ENCODE assay signal across 8 cellular contexts in the genomic region with DNA sequence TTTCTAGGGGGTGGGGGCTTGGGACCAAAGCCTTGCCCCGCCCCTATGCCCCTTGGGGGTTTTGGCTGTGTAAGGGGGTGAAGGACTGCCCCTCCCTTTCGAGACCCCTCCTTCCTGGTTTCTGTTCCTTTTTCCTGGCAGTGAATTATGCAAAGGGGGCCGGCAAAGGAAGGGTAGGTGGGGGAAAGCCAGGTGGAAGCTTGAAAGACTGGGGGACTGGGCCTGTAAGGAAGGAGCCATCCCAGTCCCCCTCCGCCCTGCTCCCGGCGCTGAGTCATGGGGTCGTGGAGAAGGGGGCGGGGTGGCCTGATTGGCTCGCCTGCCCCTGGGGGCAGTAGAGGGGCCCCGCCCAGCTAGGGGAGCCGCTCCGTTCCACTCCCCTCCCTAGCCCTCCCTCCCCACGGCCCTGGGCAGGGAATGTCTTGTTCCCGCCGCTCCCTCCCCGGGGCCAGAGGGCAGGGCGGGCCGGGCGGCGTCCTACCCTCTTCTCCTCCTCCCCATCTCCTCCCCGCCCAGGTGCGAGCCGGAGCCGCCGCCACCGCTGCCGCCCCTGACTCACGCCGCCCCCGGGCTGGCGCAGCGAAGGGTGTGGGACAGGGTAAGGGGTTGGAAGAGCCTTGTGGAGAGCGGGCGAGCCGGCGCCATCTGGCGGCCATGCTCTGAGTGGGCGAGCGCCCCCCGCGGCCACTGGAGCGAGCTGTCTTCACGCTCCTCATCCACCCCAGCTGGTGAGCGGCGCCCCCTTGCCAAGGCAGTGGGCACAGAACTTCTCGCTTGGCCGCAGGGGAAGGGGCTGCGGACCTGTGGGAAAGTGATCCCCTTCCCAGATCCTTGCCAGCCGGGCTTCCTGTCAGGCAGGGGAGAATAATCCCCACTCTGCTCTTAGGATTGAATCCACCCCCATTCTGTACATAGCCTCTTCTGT. TPM values are rescaled to one million over a fixed set of nuclear protein-coding genes. Genes with fewer than 3 reads are reported as not detected.
A peak's percentile ranks its signal among the peaks of the same experiment; 100 is the strongest.
DNase-seq lines count a peak whose midpoint lies in the region; ATAC-seq, FAIRE-seq and TF ChIP-seq lines count a peak whose summit lies in the region.

No MANE protein-coding gene starts in this region.

- H3K9ac ChIP-seq in NT2/D1 (ENCODE audit: insufficient read length, low read depth) (peak overlapping the region; percentile 61), endothelial cell of umbilical vein (replicated peaks; ENCODE audit: extremely low read depth, insufficient read depth, low read length) (peak overlapping the region; percentile 34)

- no peaks in the 10 kb centered on the region for H3K9me1 ChIP-seq in endothelial cell of umbilical vein (replicated peaks; ENCODE audit: control insufficient read depth, extremely low read depth, insufficient read depth, low read length)

- H3K9me3 ChIP-seq in BE2C (no peaks in the 10 kb centered on the region), NT2/D1 (ENCODE audit: insufficient read depth, low read length) (peaks cover 63% of the 10 kb centered on the region; the same call in 1 of the 2 replicates), endothelial cell of umbilical vein (replicated peaks; ENCODE audit: control insufficient read depth, insufficient read depth, low read length) (no peaks in the 10 kb centered on the region)

- peak overlapping the region; percentile 36 for H3K27ac ChIP-seq in endothelial cell of umbilical vein (ENCODE audit: insufficient read depth, low read depth, low read length)

- peaks cover 21% of the 10 kb centered on the region for H3K4me1 ChIP-seq in BE2C
- H3K4me1 ChIP-seq in NT2/D1 (ENCODE audit: insufficient read depth, insufficient read length): peaks cover 14% of the 10 kb centered on the region
- peaks cover 9% of the 10 kb centered on the region for H3K4me1 ChIP-seq in endothelial cell of umbilical vein (ENCODE audit: control insufficient read depth, extremely low read depth, insufficient read depth, low read length)

- CTCF ChIA-PET in endothelial cell of umbilical vein (lab: Charles Lee): interaction anchor here (0.6 to 6.4 kb wide), 50 partner anchors 9 to 597 kb away, joined by 3 to 87 read pairs (median 6); partner anchors contain the start of genes ADAM15, DCST1, DCST2 and FLAD1

- TF ChIP-seq POLR2A in endothelial cell of umbilical vein (IDR thresholded peaks at IDR 0.05; ENCODE audit: low read depth, low read length): peak; percentile 57

- intact Hi-C loops in endothelial cell of umbilical vein (cut with micrococcal nuclease): loop anchor here (1.0 to 5.0 kb wide), 6 partner anchors 15 to 460 kb away; partner anchors contain the start of genes CKS1B, PYGO2, UBE2Q1 and ZBTB7B

- TSS peak; percentile 12 for BruUV-seq in endothelial cell of umbilical vein (replicated peaks; lab: Mats Ljungman, UMichigan)

- dilution Hi-C loops in endothelial cell of umbilical vein (cut with MboI; ENCODE audit: extremely low pct_ligation_motif_present, low sequenced_read_pairs): no loop called here

- peak overlapping the region; percentile 22 for H3K4me2 ChIP-seq in endothelial cell of umbilical vein (ENCODE audit: insufficient read depth, low read length)

- DNase-seq in BE2C (peak; percentile 94), NT2/D1 (ENCODE audit: low read depth, low spot score) (peak; percentile 96), endothelial cell of umbilical vein (ENCODE audit: low read depth, low spot score) (peak; percentile 95), middle frontal gyrus (ENCODE audit: extremely low spot score, low spot score) (peak; percentile 69)
- peak; percentile 92 for DNase-seq in activated CD8-positive, alpha-beta memory T cell treated with anti-CD3 and anti-CD28 coated beads, Interleukin-2, amount 50 U/mL, for 4 hours
- peak; percentile 84 to 90 for DNase-seq in stimulated activated CD8-positive, alpha-beta memory T cell treated with anti-CD3 and anti-CD28 coated beads, Interleukin-15, amount 100 ng/mL, for 48 hours (ENCODE audit: low read depth in 2 of 2)

- H3K36me3 ChIP-seq in BE2C (peaks cover 17% of the 10 kb centered on the region), NT2/D1 (ENCODE audit: insufficient read depth, insufficient read length, low read length) (peaks cover 24% of the 10 kb centered on the region), endothelial cell of umbilical vein (ENCODE audit: control insufficient read depth in 2 of 2, extremely low read depth in 1 of 2, insufficient read depth in 2 of 2, low read length in 2 of 2) (peaks cover 0 to 19% of the 10 kb centered on the region in 2 experiments)

- H3K4me3 ChIP-seq in BE2C (ENCODE audit: low read depth, low read length): peak overlapping the region; percentile 51
- peak overlapping the region; percentile 6 for H3K4me3 ChIP-seq in NT2/D1 (ENCODE audit: insufficient read length, low read depth)
- H3K4me3 ChIP-seq in endothelial cell of umbilical vein (replicated peaks in 1 of 3; ENCODE audit: insufficient read depth in 1 of 3, low read depth in 1 of 3, low read length in 3 of 3): peak overlapping the region in 1 of 3 experiments; percentile 39

- H2AFZ ChIP-seq in endothelial cell of umbilical vein (ENCODE audit: low read depth, low read length): peak overlapping the region; percentile 30

- peak; percentile 99 for TF ChIP-seq CTCF in BE2C (IDR thresholded peaks at IDR 0.05; ENCODE audit: low read depth, low read length)
- peak; percentile 100 for TF ChIP-seq CTCF in endothelial cell of umbilical vein (IDR thresholded peaks at IDR 0.05; ENCODE audit: extremely low read depth in 1 of 2, insufficient read depth in 1 of 2, low read depth in 1 of 2, low read length in 2 of 2)

- H3K27me3 ChIP-seq in BE2C (no peaks in the 10 kb centered on the region), NT2/D1 (ENCODE audit: insufficient read depth, insufficient read length) (no peaks in the 10 kb centered on the region), endothelial cell of umbilical vein (ENCODE audit: control insufficient read depth in 2 of 2, insufficient read depth in 2 of 2, low read length in 2 of 2) (no peaks in the 10 kb centered on the region)

- FAIRE-seq in endothelial cell of umbilical vein (lab: Jason Lieb, UNC): peak; percentile 90

- H3K79me2 ChIP-seq in endothelial cell of umbilical vein (ENCODE audit: control insufficient read depth, insufficient read depth, low read length): no peaks in the 10 kb centered on the region

- POLR2A ChIA-PET in endothelial cell of umbilical vein (lab: Charles Lee): interaction anchor here (1.0 to 1.4 kb wide), 3 partner anchors 21 to 46 kb away, joined by 3 read pairs; partner anchors contain the start of genes LENEP and SHC1

- H4K20me1 ChIP-seq in endothelial cell of umbilical vein (replicated peaks; ENCODE audit: control insufficient read depth, extremely low read depth, insufficient read depth, low read length): no peaks in the 10 kb centered on the region

- ATAC-seq in GM19324 (IDR thresholded peaks at IDR 0.05; ENCODE audit: low FRiP score, unreplicated experiment) (peak; percentile 67), HG03571 (IDR thresholded peaks at IDR 0.05; ENCODE audit: unreplicated experiment) (peak; percentile 67)

RNA-seq across cellular contexts. Expression of gene ZBTB7B, which starts 14.7 kb away (rescaled TPM):
- polyA plus RNA-seq in BE2C (2012; ENCODE audit: insufficient read depth, insufficient read length, low read depth): 62.8 TPM
- 20.0 and 24.0 TPM in 2 replicates for total RNA-seq in endothelial cell of umbilical vein
- polyA plus RNA-seq in endothelial cell of umbilical vein: 26.2 and 32.6 TPM in 2 replicates
- polyA plus RNA-seq in endothelial cell of umbilical vein (2011; cell fraction: cytosol; rRNA removed): 9.8 and 15.2 TPM in 2 replicates
- polyA plus RNA-seq in endothelial cell of umbilical vein (2011; cell fraction: nucleus; rRNA removed): 28.5 and 36.3 TPM in 2 replicates
- polyA plus RNA-seq in endothelial cell of umbilical vein (2012): 10.3 and 10.8 TPM in 2 replicates
- polyA minus RNA-seq in endothelial cell of umbilical vein: 10.5 and 12.1 TPM in 2 replicates
- polyA minus RNA-seq in endothelial cell of umbilical vein (2011; cell fraction: cytosol; rRNA and poly(A)+ RNA removed): 31.3 TPM
- 6.4 and 11.7 TPM in 2 replicates for polyA minus RNA-seq in endothelial cell of umbilical vein (2011; cell fraction: nucleus; rRNA and poly(A)+ RNA removed)

RNA-seq across cellular contexts. Expression of gene DCST2, which starts 16.3 kb away (rescaled TPM):
- polyA plus RNA-seq in BE2C (2012; ENCODE audit: insufficient read depth, insufficient read length, low read depth): 0.28 TPM
- 0.23 and 0.51 TPM in 2 replicates for total RNA-seq in endothelial cell of umbilical vein
- 0.29 and 0.73 TPM in 2 replicates for polyA plus RNA-seq in endothelial cell of umbilical vein
- polyA plus RNA-seq in endothelial cell of umbilical vein (2011; cell fraction: cytosol; rRNA removed): 0.07 TPM in 1 of 2 replicates, not detected in the other
- polyA plus RNA-seq in endothelial cell of umbilical vein (2011; cell fraction: nucleus; rRNA removed): 2.6 and 3.1 TPM in 2 replicates
- polyA plus RNA-seq in endothelial cell of umbilical vein (2012): 0.40 TPM in 1 of 2 replicates, not detected in the other
- 0.36 and 0.63 TPM in 2 replicates for polyA minus RNA-seq in endothelial cell of umbilical vein
- polyA minus RNA-seq in endothelial cell of umbilical vein (2011; cell fraction: cytosol; rRNA and poly(A)+ RNA removed): 1.3 TPM
- 0.19 TPM in 1 of 2 replicates, not detected in the other for polyA minus RNA-seq in endothelial cell of umbilical vein (2011; cell fraction: nucleus; rRNA and poly(A)+ RNA removed)

RNA-seq across cellular contexts. Expression of gene DCST1, which starts 16.3 kb away (rescaled TPM):
- polyA plus RNA-seq in BE2C (2012; ENCODE audit: insufficient read depth, insufficient read length, low read depth): not detected
- total RNA-seq in endothelial cell of umbilical vein: not detected in 2 replicates
- polyA plus RNA-seq in endothelial cell of umbilical vein: not detected in 2 replicates
- polyA plus RNA-seq in endothelial cell of umbilical vein (2011; cell fraction: cytosol; rRNA removed): not detected in 2 replicates
- polyA plus RNA-seq in endothelial cell of umbilical vein (2011; cell fraction: nucleus; rRNA removed): not detected in 2 replicates
- not detected in 2 replicates for polyA plus RNA-seq in endothelial cell of umbilical vein (2012)
- polyA minus RNA-seq in endothelial cell of umbilical vein: not detected in 2 replicates
- not detected for polyA minus RNA-seq in endothelial cell of umbilical vein (2011; cell fraction: cytosol; rRNA and poly(A)+ RNA removed)
- polyA minus RNA-seq in endothelial cell of umbilical vein (2011; cell fraction: nucleus; rRNA and poly(A)+ RNA removed): not detected in 2 replicates

RNA-seq across cellular contexts. Expression of gene LENEP, which starts 23.9 kb away (rescaled TPM):
- not detected for polyA plus RNA-seq in BE2C (2012; ENCODE audit: insufficient read depth, insufficient read length, low read depth)
- 0.64 and 0.88 TPM in 2 replicates for total RNA-seq in endothelial cell of umbilical vein
- polyA plus RNA-seq in endothelial cell of umbilical vein: not detected in 2 replicates
- not detected in 2 replicates for polyA plus RNA-seq in endothelial cell of umbilical vein (2011; cell fraction: cytosol; rRNA removed)
- polyA plus RNA-seq in endothelial cell of umbilical vein (2011; cell fraction: nucleus; rRNA removed): 0.59 TPM in 1 of 2 replicates, not detected in the other
- polyA plus RNA-seq in endothelial cell of umbilical vein (2012): not detected in 2 replicates
- polyA minus RNA-seq in endothelial cell of umbilical vein: not detected in 2 replicates
- polyA minus RNA-seq in endothelial cell of umbilical vein (2011; cell fraction: cytosol; rRNA and poly(A)+ RNA removed): not detected
- 1.0 TPM in 1 of 2 replicates, not detected in the other for polyA minus RNA-seq in endothelial cell of umbilical vein (2011; cell fraction: nucleus; rRNA and poly(A)+ RNA removed)

RNA-seq across cellular contexts. Expression of gene ADAM15, which starts 33.8 kb away (rescaled TPM):
- 95.5 TPM for polyA plus RNA-seq in BE2C (2012; ENCODE audit: insufficient read depth, insufficient read length, low read depth)
- total RNA-seq in endothelial cell of umbilical vein: 268 and 299 TPM in 2 replicates
- polyA plus RNA-seq in endothelial cell of umbilical vein: 295 and 397 TPM in 2 replicates
- polyA plus RNA-seq in endothelial cell of umbilical vein (2011; cell fraction: cytosol; rRNA removed): 175 and 217 TPM in 2 replicates
- polyA plus RNA-seq in endothelial cell of umbilical vein (2011; cell fraction: nucleus; rRNA removed): 279 and 369 TPM in 2 replicates
- 163 and 171 TPM in 2 replicates for polyA plus RNA-seq in endothelial cell of umbilical vein (2012)
- 240 and 273 TPM in 2 replicates for polyA minus RNA-seq in endothelial cell of umbilical vein
- polyA minus RNA-seq in endothelial cell of umbilical vein (2011; cell fraction: cytosol; rRNA and poly(A)+ RNA removed): 215 TPM
- 94.3 and 106 TPM in 2 replicates for polyA minus RNA-seq in endothelial cell of umbilical vein (2011; cell fraction: nucleus; rRNA and poly(A)+ RNA removed)
